ENCODE assay signal across 1 cellular context in the genomic region with DNA sequence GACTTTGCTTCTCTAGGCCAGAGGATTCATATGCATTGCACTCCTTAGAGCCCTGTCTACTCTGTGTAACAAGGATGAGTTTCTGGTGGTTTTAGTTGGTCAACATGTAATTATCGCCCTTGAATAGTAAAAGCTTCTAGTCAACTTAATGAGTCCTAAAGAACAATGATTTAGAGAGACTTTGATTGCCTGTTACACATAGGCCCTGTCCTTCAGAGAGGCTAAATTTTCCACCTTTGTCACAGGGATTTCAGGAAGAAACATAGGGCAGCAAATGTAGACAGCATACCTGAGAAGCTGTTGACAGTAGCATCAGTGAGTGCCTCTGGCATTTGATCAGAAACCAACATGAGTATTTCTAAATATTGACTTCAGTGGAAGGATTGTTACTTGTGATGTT.
A peak's percentile ranks its signal among the peaks of the same experiment; 100 is the strongest.
TF ChIP-seq lines count a peak whose summit lies in the region.

No MANE protein-coding gene starts in this region.

TF ChIP-seq in GM12878, 131 proteins besides CTCF, POLR2A, EP300 and RAD21:
- TF ChIP-seq RUNX3 (IDR thresholded peaks at IDR 0.05; ENCODE audit: low read length) = 0 out of 2 replicates have a peak, but pooled peaks have one; percentile 0
- TF ChIP-seq KLF5 (IDR thresholded peaks at IDR 0.05; ENCODE audit: partially characterized antibody) = no peak
- TF ChIP-seq, protein P1, sequence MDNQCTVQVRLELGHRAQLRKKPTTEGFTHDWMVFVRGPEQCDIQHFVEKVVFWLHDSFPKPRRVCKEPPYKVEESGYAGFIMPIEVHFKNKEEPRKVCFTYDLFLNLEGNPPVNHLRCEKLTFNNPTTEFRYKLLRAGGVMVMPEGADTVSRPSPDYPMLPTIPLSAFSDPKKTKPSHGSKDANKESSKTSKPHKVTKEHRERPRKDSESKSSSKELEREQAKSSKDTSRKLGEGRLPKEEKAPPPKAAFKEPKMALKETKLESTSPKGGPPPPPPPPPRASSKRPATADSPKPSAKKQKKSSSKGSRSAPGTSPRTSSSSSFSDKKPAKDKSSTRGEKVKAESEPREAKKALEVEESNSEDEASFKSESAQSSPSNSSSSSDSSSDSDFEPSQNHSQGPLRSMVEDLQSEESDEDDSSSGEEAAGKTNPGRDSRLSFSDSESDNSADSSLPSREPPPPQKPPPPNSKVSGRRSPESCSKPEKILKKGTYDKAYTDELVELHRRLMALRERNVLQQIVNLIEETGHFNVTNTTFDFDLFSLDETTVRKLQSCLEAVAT (IDR thresholded peaks at IDR 0.05) = peak; percentile 64
- 0 out of 2 replicates have a peak, but pooled peaks have one; percentile 35 for TF ChIP-seq POLR2AphosphoS5 (IDR thresholded peaks at IDR 0.05; ENCODE audit: low read length)
- TF ChIP-seq, protein P2, sequence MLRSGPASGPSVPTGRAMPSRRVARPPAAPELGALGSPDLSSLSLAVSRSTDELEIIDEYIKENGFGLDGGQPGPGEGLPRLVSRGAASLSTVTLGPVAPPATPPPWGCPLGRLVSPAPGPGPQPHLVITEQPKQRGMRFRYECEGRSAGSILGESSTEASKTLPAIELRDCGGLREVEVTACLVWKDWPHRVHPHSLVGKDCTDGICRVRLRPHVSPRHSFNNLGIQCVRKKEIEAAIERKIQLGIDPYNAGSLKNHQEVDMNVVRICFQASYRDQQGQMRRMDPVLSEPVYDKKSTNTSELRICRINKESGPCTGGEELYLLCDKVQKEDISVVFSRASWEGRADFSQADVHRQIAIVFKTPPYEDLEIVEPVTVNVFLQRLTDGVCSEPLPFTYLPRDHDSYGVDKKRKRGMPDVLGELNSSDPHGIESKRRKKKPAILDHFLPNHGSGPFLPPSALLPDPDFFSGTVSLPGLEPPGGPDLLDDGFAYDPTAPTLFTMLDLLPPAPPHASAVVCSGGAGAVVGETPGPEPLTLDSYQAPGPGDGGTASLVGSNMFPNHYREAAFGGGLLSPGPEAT (IDR thresholded peaks at IDR 0.05; ENCODE audit: low read depth) = no peak
- TF ChIP-seq SMAD5 (IDR thresholded peaks at IDR 0.05; ENCODE audit: low read depth) = peak; percentile 23; the same call in 1 of the 2 replicates
- TF ChIP-seq, protein P3, sequence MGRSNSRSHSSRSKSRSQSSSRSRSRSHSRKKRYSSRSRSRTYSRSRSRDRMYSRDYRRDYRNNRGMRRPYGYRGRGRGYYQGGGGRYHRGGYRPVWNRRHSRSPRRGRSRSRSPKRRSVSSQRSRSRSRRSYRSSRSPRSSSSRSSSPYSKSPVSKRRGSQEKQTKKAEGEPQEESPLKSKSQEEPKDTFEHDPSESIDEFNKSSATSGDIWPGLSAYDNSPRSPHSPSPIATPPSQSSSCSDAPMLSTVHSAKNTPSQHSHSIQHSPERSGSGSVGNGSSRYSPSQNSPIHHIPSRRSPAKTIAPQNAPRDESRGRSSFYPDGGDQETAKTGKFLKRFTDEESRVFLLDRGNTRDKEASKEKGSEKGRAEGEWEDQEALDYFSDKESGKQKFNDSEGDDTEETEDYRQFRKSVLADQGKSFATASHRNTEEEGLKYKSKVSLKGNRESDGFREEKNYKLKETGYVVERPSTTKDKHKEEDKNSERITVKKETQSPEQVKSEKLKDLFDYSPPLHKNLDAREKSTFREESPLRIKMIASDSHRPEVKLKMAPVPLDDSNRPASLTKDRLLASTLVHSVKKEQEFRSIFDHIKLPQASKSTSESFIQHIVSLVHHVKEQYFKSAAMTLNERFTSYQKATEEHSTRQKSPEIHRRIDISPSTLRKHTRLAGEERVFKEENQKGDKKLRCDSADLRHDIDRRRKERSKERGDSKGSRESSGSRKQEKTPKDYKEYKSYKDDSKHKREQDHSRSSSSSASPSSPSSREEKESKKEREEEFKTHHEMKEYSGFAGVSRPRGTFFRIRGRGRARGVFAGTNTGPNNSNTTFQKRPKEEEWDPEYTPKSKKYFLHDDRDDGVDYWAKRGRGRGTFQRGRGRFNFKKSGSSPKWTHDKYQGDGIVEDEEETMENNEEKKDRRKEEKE (IDR thresholded peaks at IDR 0.05) = no peak
- TF ChIP-seq FOXK2 (IDR thresholded peaks at IDR 0.05) = no peak
